In the genomic region with DNA sequence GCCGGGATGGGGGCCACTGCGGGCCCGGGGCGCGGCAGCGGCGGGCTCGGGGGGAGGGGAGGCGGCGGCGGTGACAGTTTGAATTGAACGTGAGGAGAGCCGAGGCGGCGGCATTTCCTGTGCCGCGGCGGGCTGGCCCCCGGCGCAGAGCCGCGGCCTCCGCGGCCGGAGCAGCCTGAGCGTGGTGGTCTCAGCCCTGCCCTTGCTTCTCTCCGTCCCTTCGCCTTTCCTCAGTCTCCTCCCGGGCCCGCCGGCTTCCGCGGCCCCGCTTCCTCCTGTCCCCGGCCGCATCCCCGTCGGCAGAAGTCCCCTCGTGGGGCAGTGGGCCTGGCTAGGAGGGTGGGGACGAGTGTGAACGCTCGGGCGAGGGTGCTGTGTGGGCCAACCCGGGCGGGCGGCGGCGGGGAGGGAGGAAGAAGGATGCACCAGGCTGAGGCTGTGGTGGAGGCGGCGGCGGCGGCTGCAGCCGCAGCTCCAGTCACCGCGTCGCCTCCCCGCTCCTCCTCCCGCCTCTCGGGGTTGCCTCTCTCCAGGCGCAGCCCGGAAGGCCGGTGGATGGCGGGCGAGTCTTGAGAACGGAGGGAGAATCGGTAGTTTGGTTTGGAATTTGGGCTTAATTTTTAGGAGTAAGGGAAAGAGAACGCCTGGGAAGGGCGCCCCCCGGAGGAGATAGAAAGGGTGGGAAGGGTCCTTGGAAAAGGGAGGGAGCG, we compare ENCODE assay signal across 8 cellular contexts. TPM values are rescaled to one million over a fixed set of nuclear protein-coding genes. Genes with fewer than 3 reads are reported as not detected.
DNase-seq lines count a peak whose midpoint lies in the region; ATAC-seq, FAIRE-seq and TF ChIP-seq lines count a peak whose summit lies in the region.

No MANE protein-coding gene starts in this region.

- H3K4me1 ChIP-seq in CD8-positive, alpha-beta T cell (ENCODE audit: insufficient read depth, low read length) = peaks cover 49% of the 10 kb centered on the region
- H3K4me1 ChIP-seq in endothelial cell of umbilical vein (ENCODE audit: control insufficient read depth, extremely low read depth, insufficient read depth, low read length) = peaks cover 20% of the 10 kb centered on the region
- peaks cover 34% of the 10 kb centered on the region for H3K4me1 ChIP-seq in mononuclear cell (ENCODE audit: insufficient read depth, low read length)

- no TSS peak for BruUV-seq in endothelial cell of umbilical vein (replicated peaks; lab: Mats Ljungman, UMichigan)

- DNase-seq in CD8-positive, alpha-beta T cell = peak; percentile 63 to 86 (median 74)
- peak; percentile 52 for DNase-seq in NOMO-1 treated with dmso at 0.1 percent for 144 hours (lab: John Stamatoyannopoulos, UW; ENCODE audit: unreplicated experiment)
- peak; percentile 36 for DNase-seq in activated CD8-positive, alpha-beta memory T cell treated with anti-CD3 and anti-CD28 coated beads, Interleukin-2, amount 50 U/mL, for 24 hours (ENCODE audit: extremely low read depth)
- peak; percentile 71 for DNase-seq in endothelial cell of umbilical vein (ENCODE audit: low read depth, low spot score)
- DNase-seq in stimulated activated CD8-positive, alpha-beta memory T cell treated with anti-CD3 and anti-CD28 coated beads, Interleukin-4, amount 100 ng/mL, for 1 hour (ENCODE audit: low read depth in 2 of 2, low spot score in 1 of 2) = peak; percentile 46 to 59

- POLR2A ChIA-PET in CD8-positive, alpha-beta T cell (lab: Charles Lee) = interaction anchor here (0.8 to 4.6 kb wide), 37 partner anchors 8 to 351 kb away, joined by 3 to 80 read pairs (median 5); a partner anchor contains a TSS
- POLR2A ChIA-PET in endothelial cell of umbilical vein (lab: Charles Lee) = interaction anchor here (0.7 to 2.2 kb wide), 6 partner anchors 10 to 589 kb away, joined by 3 to 14 read pairs (median 3); a partner anchor contains a TSS

- no peaks in the 10 kb centered on the region for H3K36me3 ChIP-seq in CD8-positive, alpha-beta T cell (ENCODE audit: insufficient read depth, low read length)
- H3K36me3 ChIP-seq in endothelial cell of umbilical vein (ENCODE audit: control insufficient read depth in 2 of 2, extremely low read depth in 1 of 2, insufficient read depth in 2 of 2, low read length in 2 of 2) = no peaks in the 10 kb centered on the region

- H3K4me1 Mint-ChIP-seq in CD8-positive, alpha-beta T cell (ENCODE audit: low read depth) = peaks cover 48% of the 10 kb centered on the region

- H2AFZ ChIP-seq in endothelial cell of umbilical vein (ENCODE audit: low read depth, low read length) = peak overlapping the region; percentile 58

- H3K27ac Mint-ChIP-seq in CD8-positive, alpha-beta T cell = peak overlapping the region; percentile 98

- peaks cover 15% of the 10 kb centered on the region for H3K36me3 Mint-ChIP-seq in CD8-positive, alpha-beta T cell

- H3K27me3 ChIP-seq in CD8-positive, alpha-beta T cell (ENCODE audit: insufficient read depth, low read length) = no peaks in the 10 kb centered on the region
- no peaks in the 10 kb centered on the region for H3K27me3 ChIP-seq in endothelial cell of umbilical vein (ENCODE audit: control insufficient read depth in 2 of 2, insufficient read depth in 2 of 2, low read length in 2 of 2)
- no peaks in the 10 kb centered on the region for H3K27me3 ChIP-seq in mononuclear cell (ENCODE audit: insufficient read depth, low read length)

- peaks cover 12% of the 10 kb centered on the region for H4K20me1 ChIP-seq in endothelial cell of umbilical vein (replicated peaks; ENCODE audit: control insufficient read depth, extremely low read depth, insufficient read depth, low read length)

- dilution Hi-C loops in endothelial cell of umbilical vein (cut with MboI; ENCODE audit: extremely low pct_ligation_motif_present, low sequenced_read_pairs) = no loop called here

- FAIRE-seq in endothelial cell of umbilical vein (lab: Jason Lieb, UNC) = no peak

- peak; percentile 26 for TF ChIP-seq CTCF in CD8-positive, alpha-beta T cell (IDR thresholded peaks at IDR 0.05)
- TF ChIP-seq CTCF in endothelial cell of umbilical vein (IDR thresholded peaks at IDR 0.05; ENCODE audit: extremely low read depth in 1 of 2, insufficient read depth in 1 of 2, low read depth in 1 of 2, low read length in 2 of 2) = peak; percentile 50 to 60

- peak overlapping the region; percentile 91 for H3K4me3 Mint-ChIP-seq in CD8-positive, alpha-beta T cell

- intact Hi-C loops in CD8-positive, alpha-beta T cell (cut with DNase I, micrococcal nuclease) = loop anchor here (1.0 to 10.0 kb wide), 9 partner anchors 36 to 566 kb away; a partner anchor contains a TSS
- intact Hi-C loops in endothelial cell of umbilical vein (cut with micrococcal nuclease) = loop anchor here (2.0 to 10.0 kb wide), 4 partner anchors 81 to 236 kb away; no protein-coding TSS in a partner anchor

- H3K9me3 ChIP-seq in CD8-positive, alpha-beta T cell (ENCODE audit: low read length) = no peaks in the 10 kb centered on the region
- H3K9me3 ChIP-seq in endothelial cell of umbilical vein (replicated peaks; ENCODE audit: control insufficient read depth, insufficient read depth, low read length) (no peaks in the 10 kb centered on the region), mononuclear cell (ENCODE audit: low read depth, low read length) (no peaks in the 10 kb centered on the region)

- peak; percentile 27 for ATAC-seq in CD8-positive, alpha-beta T cell
- ATAC-seq in GM19395 (IDR thresholded peaks at IDR 0.05; ENCODE audit: unreplicated experiment) (peak; percentile 37), HG03558 (IDR thresholded peaks at IDR 0.05; ENCODE audit: extremely low read depth, unreplicated experiment) (peak; percentile 15)

- peak overlapping the region; percentile 81 for H3K9ac ChIP-seq in endothelial cell of umbilical vein (replicated peaks; ENCODE audit: extremely low read depth, insufficient read depth, low read length)

- CTCF ChIA-PET in CD8-positive, alpha-beta T cell (lab: Charles Lee) = interaction anchor here (0.9 to 1.5 kb wide), 8 partner anchors 11 to 146 kb away, joined by 3 to 9 read pairs (median 4); a partner anchor contains a TSS
- CTCF ChIA-PET in endothelial cell of umbilical vein (lab: Charles Lee) = interaction anchor here (0.6 to 4.5 kb wide), 14 partner anchors 9 to 110 kb away, joined by 3 to 38 read pairs (median 5); a partner anchor contains a TSS

- peaks cover 50% of the 10 kb centered on the region for H3K79me2 ChIP-seq in endothelial cell of umbilical vein (ENCODE audit: control insufficient read depth, insufficient read depth, low read length)

- H3K4me2 ChIP-seq in endothelial cell of umbilical vein (ENCODE audit: insufficient read depth, low read length) = peak overlapping the region; percentile 97

- H3K27ac ChIP-seq in CD8-positive, alpha-beta T cell (ENCODE audit: low read depth, low read length) = peak overlapping the region; percentile 98
- peak overlapping the region; percentile 53 for H3K27ac ChIP-seq in endothelial cell of umbilical vein (ENCODE audit: insufficient read depth, low read depth, low read length)

- H3K9me1 ChIP-seq in endothelial cell of umbilical vein (replicated peaks; ENCODE audit: control insufficient read depth, extremely low read depth, insufficient read depth, low read length) = no peaks in the 10 kb centered on the region

- peak overlapping the region; percentile 58 for H3K4me3 ChIP-seq in CD8-positive, alpha-beta T cell (ENCODE audit: low read depth, low read length)
- H3K4me3 ChIP-seq in endothelial cell of umbilical vein (replicated peaks in 1 of 3; ENCODE audit: insufficient read depth in 1 of 3, low read depth in 1 of 3, low read length in 3 of 3) = peak overlapping the region; percentile 61 to 97 (median 76)
- peak overlapping the region; percentile 82 for H3K4me3 ChIP-seq in mononuclear cell (ENCODE audit: low read length)

- no peaks in the 10 kb centered on the region for H3K27me3 Mint-ChIP-seq in CD8-positive, alpha-beta T cell (ENCODE audit: low read depth)

- peak; percentile 58 for TF ChIP-seq POLR2A in endothelial cell of umbilical vein (IDR thresholded peaks at IDR 0.05; ENCODE audit: low read depth, low read length)

- H3K9me3 Mint-ChIP-seq in CD8-positive, alpha-beta T cell = no peaks in the 10 kb centered on the region

TF ChIP-seq in endothelial cell of umbilical vein, 7 proteins besides CTCF, POLR2A, EP300 and RAD21:
- TF ChIP-seq, protein P1, sequence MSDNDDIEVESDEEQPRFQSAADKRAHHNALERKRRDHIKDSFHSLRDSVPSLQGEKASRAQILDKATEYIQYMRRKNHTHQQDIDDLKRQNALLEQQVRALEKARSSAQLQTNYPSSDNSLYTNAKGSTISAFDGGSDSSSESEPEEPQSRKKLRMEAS (IDR thresholded peaks at IDR 0.05; ENCODE audit: insufficient read depth, insufficient read length) = no peak
- TF ChIP-seq POLR2AphosphoS5 (IDR thresholded peaks at IDR 0.05; ENCODE audit: insufficient read depth, low read depth, low read length) (no peak), GATA2 (IDR thresholded peaks at IDR 0.05; ENCODE audit: insufficient read depth, insufficient read length, low read depth, low read length) (no peak), MYC (IDR thresholded peaks at IDR 0.05; ENCODE audit: low read depth, low read length) (no peak), FOS (IDR thresholded peaks at IDR 0.05; ENCODE audit: borderline replicate concordance, insufficient read depth, low read length) (no peak), EZH2 (IDR thresholded peaks at IDR 0.05; ENCODE audit: borderline replicate concordance, low read depth, low read length, severe bottlenecking) (no peak), JUN (IDR thresholded peaks at IDR 0.05; ENCODE audit: borderline replicate concordance, insufficient read depth, insufficient read length, low read depth) (no peak)

RNA-seq across cellular contexts. Expression of a gene that starts 0.7 kb away (rescaled TPM):
- 100 to 1,000 TPM; 185 to 190 TPM for total RNA-seq in CD8-positive, alpha-beta T cell
- total RNA-seq in endothelial cell of umbilical vein (223 and 228 TPM in 2 replicates), mononuclear cell (306 TPM)
- 57.3 and 73.6 TPM in 2 replicates for polyA plus RNA-seq in endothelial cell of umbilical vein
- 105 and 106 TPM in 2 replicates for polyA plus RNA-seq in endothelial cell of umbilical vein (2011; cell fraction: cytosol; rRNA removed)
- polyA plus RNA-seq in endothelial cell of umbilical vein (2011; cell fraction: nucleus; rRNA removed) = 77.3 and 116 TPM in 2 replicates
- 200 and 267 TPM in 2 replicates for polyA plus RNA-seq in endothelial cell of umbilical vein (2012)
- polyA minus RNA-seq in endothelial cell of umbilical vein = 101 and 108 TPM in 2 replicates
- polyA minus RNA-seq in endothelial cell of umbilical vein (2011; cell fraction: cytosol; rRNA and poly(A)+ RNA removed) = 42.1 TPM
- 104 and 144 TPM in 2 replicates for polyA minus RNA-seq in endothelial cell of umbilical vein (2011; cell fraction: nucleus; rRNA and poly(A)+ RNA removed)

Comparison
In these comparisons a context has a peak if more than half of its experiments do, and no peak if none do; other contexts are left out.
1. Peak in every context shown above with its lines: DNase-seq, ATAC-seq, H3K4me3 ChIP-seq and H3K27ac ChIP-seq.